ENCODE assay signal across 9 cellular contexts in genomic region chr5:6715271-6715670, GRCh38. TPM values are rescaled to one million over a fixed set of nuclear protein-coding genes. Genes with fewer than 3 reads are reported as not detected.
DNase-seq lines count a peak whose midpoint lies in the region; ATAC-seq, FAIRE-seq and TF ChIP-seq lines count a peak whose summit lies in the region.
"Had no signal": no experiment of that assay in that cellular context is flagged by ENCODE, and none has a peak within 500 bp of the region (broad histone marks: within the 10 kb centered on the region; RNA-seq: fewer than 3 reads in every experiment).

No MANE protein-coding gene starts in this region.

- peaks cover 26% of the 10 kb centered on the region for H3K9me1 ChIP-seq in K562 (ENCODE audit: control insufficient read depth, insufficient read depth, low read length)

- H2BK120ac ChIP-seq in mesendoderm (ENCODE audit: low read depth, low read length): no peak overlapping the region

- peak; percentile 49 for FAIRE-seq in K562 (lab: Jason Lieb, UNC)

- in situ Hi-C loops in K562 (cut with MboI): loop anchor here (5.0 kb wide), 1 partner anchor 83 kb away; the partner anchor contains the start of genes NSUN2 and SRD5A1

- no peak overlapping the region for H4K5ac ChIP-seq in mesendoderm (ENCODE audit: low read length)

- peak overlapping the region; percentile 82 for H3K4me2 ChIP-seq in K562 (ENCODE audit: insufficient read depth, low read length)
- peak overlapping the region; percentile 75 for H3K4me2 ChIP-seq in mesendoderm (ENCODE audit: low read length)

- H3K27ac ChIP-seq in heart left ventricle: peak overlapping the region in 1 of 12 donors; percentile 100
- H3K27ac ChIP-seq in K562 (ENCODE audit: extremely low read depth, low read depth, low read length): no peak overlapping the region
- H3K27ac ChIP-seq in mesendoderm (ENCODE audit: low read depth, low read length): no peak overlapping the region
- no peak overlapping the region for H3K27ac ChIP-seq in upper lobe of right lung

- H3K9ac ChIP-seq in K562 (ENCODE audit: insufficient read depth in 1 of 2, low read depth in 2 of 2, low read length in 2 of 2): peak overlapping the region; percentile 35 to 84; a peak in 3 of 4 replicates
- peak overlapping the region; percentile 57 for H3K9ac ChIP-seq in mesendoderm (ENCODE audit: low read length)

- TF ChIP-seq EP300 in K562 (IDR thresholded peaks at IDR 0.05; ENCODE audit: low read length): no peak

- intact Hi-C loops in heart left ventricle (cut with DNase I): loop anchor here in 5 of 10 donors (5.0 to 10.0 kb wide), 4 partner anchors 80 to 340 kb away; partner anchors contain the start of genes MED10 (in 2 of the 5), NSUN2 (in 2 of the 5) and SRD5A1 (in 2 of the 5)
- intact Hi-C loops in left ventricle myocardium superior (cut with micrococcal nuclease): no loop called here
- intact Hi-C loops in K562 (cut with micrococcal nuclease): loop anchor here (10.0 kb wide), 1 partner anchor 340 kb away; the partner anchor contains the start of gene MED10
- intact Hi-C loops in upper lobe of right lung (cut with DNase I): no loop called here

- no peak overlapping the region for H4K8ac ChIP-seq in mesendoderm (ENCODE audit: low read depth, low read length)

- no peak for DNase-seq in heart left ventricle
- DNase-seq in left ventricle myocardium superior: no peak
- DNase-seq in K562 (ENCODE audit: extremely low read depth in 1 of 4, low spot score in 3 of 4): no peak
- no peak for DNase-seq in mesendoderm
- no peak for DNase-seq in upper lobe of right lung
- DNase-seq in A172 (ENCODE audit: low spot score): no peak

- H4K20me1 ChIP-seq in K562 (replicated peaks; ENCODE audit: control insufficient read depth, insufficient read depth, low read length): peaks cover 56% of the 10 kb centered on the region

- peak overlapping the region in 11 of 12 donors; percentile 55 to 96 (median 69) for H3K4me3 ChIP-seq in heart left ventricle
- H3K4me3 ChIP-seq in K562: peak overlapping the region; percentile 83
- peak overlapping the region; percentile 39 for H3K4me3 ChIP-seq in mesendoderm (ENCODE audit: low read length)
- H3K4me3 ChIP-seq in upper lobe of right lung: peak overlapping the region; percentile 67

- no peak overlapping the region for H3K4ac ChIP-seq in mesendoderm (ENCODE audit: low read depth, low read length)

- WGBS in heart left ventricle, 4 donors: 45 to 54% (median 52%) methylated on average over 6 of the region's 6 CpGs
- WGBS in K562 (ENCODE audit: insufficient coverage, low coverage, missing lambda C conversion rate): 10% methylated on average over 6 of the region's 6 CpGs
- no CpG with 5 or more reads among the region's 6 CpGs for WGBS in mesendoderm (ENCODE audit: extremely low coverage, insufficient coverage, low lambda C conversion rate)

- CTCF ChIA-PET in K562 (lab: Yijun Ruan, JAX; ENCODE audit: low intra/inter-chr PET ratio): no interaction called here

- POLR2A ChIA-PET in K562 (lab: Yijun Ruan, JAX): no interaction called here

- H3K9me3 ChIP-seq in heart left ventricle (no peaks in the 10 kb centered on the region), K562 (replicated peaks; ENCODE audit: control insufficient read depth, insufficient read depth, low read depth, low read length) (no peaks in the 10 kb centered on the region), upper lobe of right lung (no peaks in the 10 kb centered on the region)
- H3K9me3 ChIP-seq: neutrophil had no signal

- H2BK15ac ChIP-seq in mesendoderm (replicated peaks; ENCODE audit: low read depth): no peak overlapping the region

- no peak for TF ChIP-seq CTCF in heart left ventricle (IDR thresholded peaks at IDR 0.05)
- no peak for TF ChIP-seq CTCF in K562 (IDR thresholded peaks at IDR 0.05 in 2 of 3, conservative IDR thresholded peaks at IDR 0.05 in 1 of 3; ENCODE audit: insufficient read depth in 2 of 3, low read depth in 1 of 3, low read length in 3 of 3)
- TF ChIP-seq CTCF in upper lobe of right lung (IDR thresholded peaks at IDR 0.05): no peak

- peaks cover 34% of the 10 kb centered on the region for H3K79me1 ChIP-seq in mesendoderm (ENCODE audit: low read length)

- peaks cover 62% of the 10 kb centered on the region for H3K79me2 ChIP-seq in K562 (ENCODE audit: control insufficient read depth, insufficient read depth, low read length)
- H3K79me2 ChIP-seq in mesendoderm (ENCODE audit: control insufficient read depth, insufficient read depth, low read length): peaks cover 57% of the 10 kb centered on the region

- no TSS peak for BruUV-seq in K562 (replicated peaks; lab: Mats Ljungman, UMichigan)

- H3K23ac ChIP-seq in mesendoderm (ENCODE audit: low read length): no peak overlapping the region

- no peak overlapping the region for H3K18ac ChIP-seq in mesendoderm (ENCODE audit: low read length)

- ATAC-seq in heart left ventricle: no peak
- ATAC-seq in left ventricle myocardium superior: no peak
- no peak for ATAC-seq in K562
- ATAC-seq in upper lobe of right lung: no peak
- ATAC-seq in HG03378 (IDR thresholded peaks at IDR 0.05; ENCODE audit: unreplicated experiment): no peak
- ATAC-seq in GM21619 (IDR thresholded peaks at IDR 0.05; ENCODE audit: unreplicated experiment): no peak

- H2AFZ ChIP-seq in K562 (ENCODE audit: low read depth, low read length): no peak overlapping the region

- H2BK5ac ChIP-seq in mesendoderm (ENCODE audit: low read length): no peak overlapping the region

- TF ChIP-seq POLR2A in heart left ventricle (IDR thresholded peaks at IDR 0.05) (no peak), K562 (conservative IDR thresholded peaks at IDR 0.05) (no peak)

- H3K36me3 ChIP-seq in heart left ventricle: no peaks in the 10 kb centered on the region
- H3K36me3 ChIP-seq in K562 (ENCODE audit: control insufficient read depth, insufficient read depth, low read length): peaks cover 49% of the 10 kb centered on the region
- H3K36me3 ChIP-seq in mesendoderm (ENCODE audit: control insufficient read depth, insufficient read depth, low read length): no peaks in the 10 kb centered on the region
- H3K36me3 ChIP-seq in upper lobe of right lung: no peaks in the 10 kb centered on the region
- H3K36me3 ChIP-seq: neutrophil had no signal

- H3K56ac ChIP-seq in mesendoderm (ENCODE audit: low read length): no peak overlapping the region

- TF ChIP-seq RAD21 in K562 (CRISPR knock-in tag; conservative IDR thresholded peaks at IDR 0.05 in 1 of 2, IDR thresholded peaks at IDR 0.05 in 1 of 2): no peak

- H3K27me3 ChIP-seq in heart left ventricle (no peaks in the 10 kb centered on the region), K562 (ENCODE audit: control insufficient read depth in 2 of 2, insufficient read depth in 2 of 2, low read length in 2 of 2) (no peaks in the 10 kb centered on the region), mesendoderm (ENCODE audit: insufficient read depth, low read length, poor library complexity) (no peaks in the 10 kb centered on the region), upper lobe of right lung (no peaks in the 10 kb centered on the region)

- no peak overlapping the region for H2AK5ac ChIP-seq in mesendoderm (ENCODE audit: low read length)

- peaks cover 9 to 64% (median 52%) of the 10 kb centered on the region in 12 donors for H3K4me1 ChIP-seq in heart left ventricle
- H3K4me1 ChIP-seq in K562 (replicated peaks in 1 of 2; ENCODE audit: control insufficient read depth in 2 of 2, insufficient read depth in 2 of 2, low read length in 2 of 2): peaks cover 37 to 42% of the 10 kb centered on the region in 2 experiments; a peak in 4 of 5 replicates
- H3K4me1 ChIP-seq in mesendoderm (ENCODE audit: control insufficient read depth, low read depth, low read length): peaks cover 12% of the 10 kb centered on the region
- peaks cover 44% of the 10 kb centered on the region for H3K4me1 ChIP-seq in upper lobe of right lung

TF ChIP-seq in K562, 482 proteins besides CTCF, POLR2A, EP300 and RAD21 (continues in another document):
- TF ChIP-seq ZNF583 (CRISPR knock-in tag; IDR thresholded peaks at IDR 0.05): no peak
- no peak for TF ChIP-seq ZNF436 (CRISPR knock-in tag; IDR thresholded peaks at IDR 0.05)
- TF ChIP-seq PML (IDR thresholded peaks at IDR 0.05; ENCODE audit: low read length): no peak
- no peak for TF ChIP-seq TAF15 (IDR thresholded peaks at IDR 0.05; ENCODE audit: low read depth, low read length)
- TF ChIP-seq, protein P1, sequence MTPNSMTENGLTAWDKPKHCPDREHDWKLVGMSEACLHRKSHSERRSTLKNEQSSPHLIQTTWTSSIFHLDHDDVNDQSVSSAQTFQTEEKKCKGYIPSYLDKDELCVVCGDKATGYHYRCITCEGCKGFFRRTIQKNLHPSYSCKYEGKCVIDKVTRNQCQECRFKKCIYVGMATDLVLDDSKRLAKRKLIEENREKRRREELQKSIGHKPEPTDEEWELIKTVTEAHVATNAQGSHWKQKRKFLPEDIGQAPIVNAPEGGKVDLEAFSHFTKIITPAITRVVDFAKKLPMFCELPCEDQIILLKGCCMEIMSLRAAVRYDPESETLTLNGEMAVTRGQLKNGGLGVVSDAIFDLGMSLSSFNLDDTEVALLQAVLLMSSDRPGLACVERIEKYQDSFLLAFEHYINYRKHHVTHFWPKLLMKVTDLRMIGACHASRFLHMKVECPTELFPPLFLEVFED (CRISPR knock-in tag; conservative IDR thresholded peaks at IDR 0.05): no peak

RNA-seq across cellular contexts. Expression of gene TENT4A, which starts 2.0 kb away (rescaled TPM):
- total RNA-seq in heart left ventricle: 10 to 100 TPM in 6 of 9 donors, 1 to 10 TPM in 3; 7.0 to 20.3 (median 11.3) TPM
- 1 to 10 TPM; 4.3 to 8.7 TPM for polyA plus RNA-seq in heart left ventricle
- total RNA-seq in left ventricle myocardium superior: 10.7 TPM
- total RNA-seq in K562 (2011; cell fraction: chromatin; rRNA removed; ENCODE audit: low replicate concordance): 144 and 165 TPM in 2 replicates
- total RNA-seq in K562 (2011; cell fraction: nucleolus; rRNA removed): 58.9 and 66.3 TPM in 2 replicates
- 88.6 and 115 TPM in 2 replicates for total RNA-seq in K562 (2011; cell fraction: nucleoplasm; rRNA removed)
- total RNA-seq in K562 (2014; rRNA removed): 10.9 and 16.5 TPM in 2 replicates
- 11.6 and 13.0 TPM in 2 replicates for total RNA-seq in K562 (2014; rRNA removed; fragmentation: Illumina TruSeq; extraction: Trizol)
- total RNA-seq in K562 (2015; rRNA removed; fragmentation: Illumina TruSeq; extraction: Trizol): 14.9 and 17.7 TPM in 2 replicates
- total RNA-seq in K562 (2021): 24.0 and 26.6 TPM in 2 replicates
- 7.4 and 8.2 TPM in 2 replicates for polyA plus RNA-seq in K562 (2011; rRNA removed)
- polyA plus RNA-seq in K562 (2011; cell fraction: cytosol; rRNA removed): 4.4 and 5.5 TPM in 2 replicates
- polyA plus RNA-seq in K562 (2011; cell fraction: nucleus; rRNA removed): 76.9 and 93.7 TPM in 2 replicates
- polyA plus RNA-seq in K562 (2012): 14.4 and 14.7 TPM in 2 replicates
- polyA plus RNA-seq in K562 (2014; fragmentation: Illumina TruSeq; extraction: Trizol): 25.7 and 27.3 TPM in 2 replicates
- polyA plus RNA-seq in K562 (2014; fragmentation: Nextera tagmentation; extraction: Ambion mirVana): 1 to 10 TPM; 1.3 to 1.6 TPM
- polyA plus RNA-seq in K562 (2014; rRNA removed): 18.8 and 20.3 TPM in 2 replicates
- polyA minus RNA-seq in K562 (2011; rRNA and poly(A)+ RNA removed): 14.8 and 19.0 TPM in 2 replicates
- polyA minus RNA-seq in K562 (2011; cell fraction: cytosol; rRNA and poly(A)+ RNA removed): 7.3 and 8.5 TPM in 2 replicates
- 41.6 and 56.6 TPM in 2 replicates for polyA minus RNA-seq in K562 (2011; cell fraction: nucleus; rRNA and poly(A)+ RNA removed)
- 17.2 TPM for polyA plus RNA-seq in mesendoderm (2013, experiment 1 of 2)
- polyA plus RNA-seq in mesendoderm (2013, experiment 2 of 2): 17.1 TPM
- 19.9 TPM for total RNA-seq in upper lobe of right lung
- total RNA-seq in A172 (2014; rRNA removed; shearing (Covaris generic)): 7.6 and 7.8 TPM in 2 replicates
